Comparison of ENCODE assay signal across 11 cellular contexts in genomic region chr1:2875677-2876531, GRCh38.
DNase-seq lines count a peak whose midpoint lies in the region; ATAC-seq, FAIRE-seq and TF ChIP-seq lines count a peak whose summit lies in the region.
"Had no signal": no experiment of that assay in that cellular context is flagged by ENCODE, and none has a peak within 500 bp of the region (broad histone marks: within the 10 kb centered on the region; RNA-seq: fewer than 3 reads in every experiment).

No MANE protein-coding gene starts in this region.

- H3K27me3 Mint-ChIP-seq in glutamatergic neuron (ENCODE audit: unreplicated experiment) (peaks cover 4% of the 10 kb centered on the region), nephron progenitor cell (ENCODE audit: low read depth, poor library complexity) (peaks cover 6% of the 10 kb centered on the region)
- H3K27me3 Mint-ChIP-seq: B cell had no signal

- DNase-seq in A549 (ENCODE audit: low read depth in 1 of 2, low spot score in 1 of 2): peak; percentile 21 to 28
- peak; percentile 39 for DNase-seq in glutamatergic neuron
- peak; percentile 48 for DNase-seq in nephron progenitor cell
- no peak for DNase-seq in NCI-H510A (lab: John Stamatoyannopoulos, UW)
- DNase-seq in amniotic stem cell (lab: John Stamatoyannopoulos, UW): no peak
- DNase-seq in H7: no peak

- CTCF ChIA-PET in A549 (lab: Yijun Ruan, JAX): interaction anchor here (0.6 to 2.5 kb wide), 8 partner anchors 10 to 400 kb away, joined by 3 to 8 read pairs (median 3); no protein-coding TSS in a partner anchor

- TF ChIP-seq CTCF in A549 (IDR thresholded peaks at IDR 0.05) (peak; percentile 40), LNCAP (IDR thresholded peaks at IDR 0.05) (peak; percentile 70), glutamatergic neuron (IDR thresholded peaks at IDR 0.05; ENCODE audit: partially characterized antibody, unreplicated experiment) (no peak), nephron progenitor cell (IDR thresholded peaks at IDR 0.05) (no peak)

- WGBS in A549 (ENCODE audit: missing lambda C conversion rate): 40% methylated on average over 14 of the region's 41 CpGs

- POLR2A ChIA-PET in A549 (lab: Yijun Ruan, JAX): no interaction called here

- no peak for TF ChIP-seq EP300 in A549 (IDR thresholded peaks at IDR 0.05)

- H3K9me3 Mint-ChIP-seq in glutamatergic neuron (ENCODE audit: unreplicated experiment) (peaks cover 11% of the 10 kb centered on the region), nephron progenitor cell (peaks cover 78% of the 10 kb centered on the region)

- H3K27me3 ChIP-seq in H7 (ENCODE audit: control insufficient read depth, insufficient read depth, low read length): no peaks in the 10 kb centered on the region

- no peak overlapping the region for H3K27ac ChIP-seq in A549

- H3K4me3 ChIP-seq in A549 (no peak overlapping the region), H7 (ENCODE audit: insufficient read depth, low read depth, low read length) (no peak overlapping the region)

- H3K36me3 Mint-ChIP-seq in glutamatergic neuron (ENCODE audit: unreplicated experiment) (no peaks in the 10 kb centered on the region), nephron progenitor cell (ENCODE audit: low read depth) (peaks cover 3% of the 10 kb centered on the region)

- no peak for FAIRE-seq in A549 (lab: Jason Lieb, UNC)
- FAIRE-seq: astrocyte had no signal

- H3K4me1 Mint-ChIP-seq in glutamatergic neuron (ENCODE audit: low read depth, unreplicated experiment) (no peaks in the 10 kb centered on the region), nephron progenitor cell (no peaks in the 10 kb centered on the region)
- H3K4me1 Mint-ChIP-seq: B cell had no signal

- no peak for TF ChIP-seq POLR2A in A549 (IDR thresholded peaks at IDR 0.05; ENCODE audit: low read length)

- H3K4me2 ChIP-seq in A549: no peak overlapping the region

- no peaks in the 10 kb centered on the region for H3K4me1 ChIP-seq in A549

- peak; percentile 57 to 61 for TF ChIP-seq RAD21 in A549 (conservative IDR thresholded peaks at IDR 0.05 in 1 of 2, IDR thresholded peaks at IDR 0.05 in 1 of 2)

- ATAC-seq in A549 (peak; percentile 68 to 90), GM18907 (IDR thresholded peaks at IDR 0.05; ENCODE audit: unreplicated experiment) (no peak)

- no peak overlapping the region for H3K27ac Mint-ChIP-seq in glutamatergic neuron (ENCODE audit: unreplicated experiment)
- H3K27ac Mint-ChIP-seq in nephron progenitor cell: no peak overlapping the region
- H3K27ac Mint-ChIP-seq: B cell; T-helper 1 cell treated with Interleukin-12 subunit alpha and Interleukin-12 subunit beta and Interleukin-4 antibody, amounts not matched to agents 30 μg/mL and 1 μg/mL, for 36 hours had no signal

- H3K4me3 Mint-ChIP-seq in glutamatergic neuron (ENCODE audit: unreplicated experiment): no peak overlapping the region
- H3K4me3 Mint-ChIP-seq in nephron progenitor cell: no peak overlapping the region
- H3K4me3 Mint-ChIP-seq: B cell; T-helper 1 cell treated with Interleukin-12 subunit alpha and Interleukin-12 subunit beta and Interleukin-4 antibody, amounts not matched to agents 30 μg/mL and 1 μg/mL, for 36 hours had no signal

- no peaks in the 10 kb centered on the region for H3K36me3 ChIP-seq in H7 (replicated peaks; ENCODE audit: control insufficient read depth, insufficient read depth, low read length)

- H3K9me3 ChIP-seq in A549: peaks cover 7% of the 10 kb centered on the region; the same call in 2 of the 3 replicates

TF ChIP-seq in A549, 52 proteins besides CTCF, POLR2A, EP300 and RAD21:
- peak; percentile 38; the same call in 1 of the 3 replicates for TF ChIP-seq SMC3 (IDR thresholded peaks at IDR 0.05)
- TF ChIP-seq HES2 (IDR thresholded peaks at IDR 0.05): no peak
- peak; percentile 62; the same call in 1 of the 2 replicates for TF ChIP-seq E2F6 (IDR thresholded peaks at IDR 0.05; ENCODE audit: borderline replicate concordance, low read depth)
- no peak for TF ChIP-seq POLR2AphosphoS2 (conservative IDR thresholded peaks at IDR 0.05; ENCODE audit: low read length)
- no peak for TF ChIP-seq BHLHE40 (IDR thresholded peaks at IDR 0.05; ENCODE audit: low read depth, low read length)
- no peak for TF ChIP-seq GATA3 (IDR thresholded peaks at IDR 0.05; ENCODE audit: borderline replicate concordance)
- no peak for TF ChIP-seq USF2 (IDR thresholded peaks at IDR 0.05)
- peak; percentile 26; the same call in 1 of the 2 replicates for TF ChIP-seq MAX (IDR thresholded peaks at IDR 0.05)
TF ChIP-seq in A549: peak in this region for 3.

Comparison
In these comparisons a context has a peak if more than half of its experiments do, and no peak if none do; other contexts are left out.
1. DNase-seq: peak in A549 (2 of 2), glutamatergic neuron (single experiment) and nephron progenitor cell (single experiment); none in NCI-H510A (single experiment), amniotic stem cell (single experiment) and H7 (single experiment).
2. CTCF ChIP-seq: peak in A549 (single experiment) and LNCAP (single experiment); none in glutamatergic neuron (single experiment) and nephron progenitor cell (single experiment).